Comparison of ENCODE assay signal across 8 cellular contexts in the genomic region with DNA sequence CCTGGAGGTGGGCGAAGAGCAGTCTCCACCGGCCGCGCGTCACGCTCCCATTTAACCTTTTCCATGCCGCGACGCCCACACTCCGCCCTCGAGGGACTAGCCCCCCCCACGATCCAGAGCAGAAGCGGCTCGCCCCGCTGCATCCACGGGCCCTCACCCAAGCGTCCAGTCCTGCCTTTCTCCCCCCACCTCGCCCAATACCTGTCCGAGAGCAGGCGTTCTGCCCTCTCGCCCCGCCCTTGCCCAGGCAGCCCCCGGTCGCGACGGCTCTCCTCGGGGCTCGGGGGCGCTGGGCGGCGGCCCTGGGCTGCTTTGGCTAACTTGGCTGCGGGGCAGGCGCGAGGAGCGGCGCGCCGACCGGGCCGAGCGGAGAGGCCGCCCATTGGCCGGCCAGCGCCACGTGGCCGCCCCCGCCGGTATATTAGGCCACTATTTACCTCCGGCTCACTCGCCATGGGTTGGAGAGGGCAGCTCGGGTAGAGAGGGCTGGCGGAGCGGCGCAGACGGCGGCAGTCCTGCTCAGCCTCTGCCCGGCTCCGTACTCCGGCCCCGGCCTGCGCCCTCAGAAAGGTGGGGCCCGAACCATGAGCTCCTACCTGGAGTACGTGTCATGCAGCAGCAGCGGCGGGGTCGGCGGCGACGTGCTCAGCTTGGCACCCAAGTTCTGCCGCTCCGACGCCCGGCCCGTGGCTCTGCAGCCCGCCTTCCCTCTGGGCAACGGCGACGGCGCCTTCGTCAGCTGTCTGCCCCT. TPM values are rescaled to one million over a fixed set of nuclear protein-coding genes. Genes with fewer than 3 reads are reported as not detected.
DNase-seq lines count a peak whose midpoint lies in the region; ATAC-seq and TF ChIP-seq lines count a peak whose summit lies in the region.

A gene (plus strand): TSS at position 451 of the 751 bp plus-strand sequence. CDS start 134 bp downstream, at position 585.

- H3K4me1 Mint-ChIP-seq in IgD-negative memory B cell, result peaks cover 1 to 16% (median 15%) of the 10 kb centered on the region in 3 donors
- H3K4me1 Mint-ChIP-seq in activated CD8-positive, alpha-beta T cell treated with anti-CD3 and anti-CD28 coated beads for 36 hours (ENCODE audit: low read depth), result peaks cover 15% of the 10 kb centered on the region

- peak within 1 kb of the TSS; percentile 79 to 96 (median 88) for H3K4me3 Mint-ChIP-seq in IgD-negative memory B cell
- H3K4me3 Mint-ChIP-seq in activated CD8-positive, alpha-beta T cell treated with anti-CD3 and anti-CD28 coated beads for 36 hours, result peak within 1 kb of the TSS; percentile 73

- H3K27ac Mint-ChIP-seq in IgD-negative memory B cell, result peak within 1 kb of the TSS in 1 of 3 donors; percentile 90
- H3K27ac Mint-ChIP-seq in activated CD8-positive, alpha-beta T cell treated with anti-CD3 and anti-CD28 coated beads for 36 hours, result no peak within 1 kb of the TSS

- CTCF ChIA-PET in activated CD8-positive, alpha-beta T cell treated with anti-CD3 and anti-CD28 coated beads for 36 hours (lab: Charles Lee), result interaction anchor here (0.8 to 1.8 kb wide), 3 partner anchors 13 to 267 kb away, joined by 3 to 5 read pairs (median 4); no protein-coding TSS in a partner anchor

- H3K36me3 Mint-ChIP-seq in IgD-negative memory B cell, result no peaks in the 10 kb centered on the region
- peaks cover 1% of the 10 kb centered on the region for H3K36me3 Mint-ChIP-seq in activated CD8-positive, alpha-beta T cell treated with anti-CD3 and anti-CD28 coated beads for 36 hours (ENCODE audit: low read depth)

- peaks cover 52% of the 10 kb centered on the region for H3K27me3 Mint-ChIP-seq in IgD-negative memory B cell
- peaks cover 66% of the 10 kb centered on the region for H3K27me3 Mint-ChIP-seq in activated CD8-positive, alpha-beta T cell treated with anti-CD3 and anti-CD28 coated beads for 36 hours

- ATAC-seq in activated CD8-positive, alpha-beta T cell treated with anti-CD3 and anti-CD28 coated beads for 36 hours, result peak; percentile 50
- ATAC-seq in GM21619 (IDR thresholded peaks at IDR 0.05; ENCODE audit: unreplicated experiment) (no peak), GM19397 (IDR thresholded peaks at IDR 0.05; ENCODE audit: unreplicated experiment) (no peak)

- H3K9me3 Mint-ChIP-seq in IgD-negative memory B cell, result no peaks in the 10 kb centered on the region
- H3K9me3 Mint-ChIP-seq in activated CD8-positive, alpha-beta T cell treated with anti-CD3 and anti-CD28 coated beads for 36 hours, result no peaks in the 10 kb centered on the region

- intact Hi-C loops in activated CD8-positive, alpha-beta T cell treated with anti-CD3 and anti-CD28 coated beads for 36 hours (cut with micrococcal nuclease), result no loop called here

- POLR2A ChIA-PET in activated CD8-positive, alpha-beta T cell treated with anti-CD3 and anti-CD28 coated beads for 36 hours (lab: Charles Lee), result no interaction called here

- DNase-seq in activated CD8-positive, alpha-beta T cell treated with anti-CD3 and anti-CD28 coated beads for 36 hours, result peak; percentile 17
- DNase-seq in germinal center (ENCODE audit: low spot score), result peak; percentile 67
- DNase-seq in nucleus accumbens (lab: John Stamatoyannopoulos, UW), result peak in 35 of 56 donors; percentile 3 to 76 (median 34)
- DNase-seq in inferior parietal cortex (ENCODE audit: extremely low spot score), result no peak

- no peak for TF ChIP-seq CTCF in activated CD8-positive, alpha-beta T cell treated with anti-CD3 and anti-CD28 coated beads for 36 hours (IDR thresholded peaks at IDR 0.05)

- H3K4me3 ChIP-seq in GM08714 (ENCODE audit: low read length), result peak within 1 kb of the TSS; percentile 43

RNA-seq across cellular contexts. Expression of the gene that starts here (rescaled TPM):
- not detected for polyA plus RNA-seq in IgD-negative memory B cell
- not detected for total RNA-seq in activated CD8-positive, alpha-beta T cell treated with anti-CD3 and anti-CD28 coated beads for 36 hours

Comparison
In these comparisons a context has a peak if more than half of its experiments do, and no peak if none do; other contexts are left out.
1. Peak in DNase-seq and ATAC-seq in activated CD8-positive, alpha-beta T cell treated with anti-CD3 and anti-CD28 coated beads for 36 hours; RNA of the gene not detected or under 1 TPM.